20 cellular contexts compared by ENCODE assay signal in genomic region chr20:25203891-25204320, GRCh38. TPM values are rescaled to one million over a fixed set of nuclear protein-coding genes. Genes with fewer than 3 reads are reported as not detected.
DNase-seq lines count a peak whose midpoint lies in the region; ATAC-seq and TF ChIP-seq lines count a peak whose summit lies in the region.
"Had no signal": no experiment of that assay in that cellular context is flagged by ENCODE, and none has a peak within 500 bp of the region (broad histone marks: within the 10 kb centered on the region; RNA-seq: fewer than 3 reads in every experiment).

No MANE protein-coding gene starts in this region.

- no peak overlapping the region for H3K56ac ChIP-seq in IMR-90 (ENCODE audit: extremely low read depth, insufficient read depth, low read length)

- H4K5ac ChIP-seq in IMR-90 (ENCODE audit: low read depth, low read length) = no peak overlapping the region

- in situ Hi-C loops in IMR-90 (cut with MboI; ENCODE audit: low sequenced_read_pairs) = no loop called here
- in situ Hi-C loops in Panc1 (cut with HindIII; ENCODE audit: low pct_unique_long_range_greater_than_20kb, low sequenced_read_pairs) = no loop called here

- H3K4ac ChIP-seq in IMR-90 (ENCODE audit: low read depth, low read length) = no peak overlapping the region
- no peak overlapping the region for H3K4ac ChIP-seq in mesenchymal stem cell (ENCODE audit: low read depth in 1 of 2, low read length in 2 of 2)

- H2BK20ac ChIP-seq in IMR-90 (ENCODE audit: low read depth, low read length) = no peak overlapping the region

- H3K79me1 ChIP-seq in IMR-90 (ENCODE audit: low read depth in 1 of 2, low read length in 2 of 2) (peaks cover 34 to 65% of the 10 kb centered on the region in 2 experiments), mesenchymal stem cell (replicated peaks; ENCODE audit: low read length, poor library complexity, severe bottlenecking) (peaks cover 16% of the 10 kb centered on the region)

- 0 out of 2 replicates have a peak overlapping the region, but pooled peaks have one; percentile 9 for H3K14ac ChIP-seq in IMR-90 (replicated peaks; ENCODE audit: low read depth, low read length)
- H3K14ac ChIP-seq in mesenchymal stem cell (ENCODE audit: low read length in 2 of 2) = no peak overlapping the region

- dilution Hi-C loops in IMR-90 (cut with HindIII; ENCODE audit: low sequenced_read_pairs, unreplicated experiment) = no loop called here

- intact Hi-C loops in IMR-90 (cut with micrococcal nuclease) = loop anchor here (5.0 kb wide), 1 partner anchor 193 kb away; no protein-coding TSS in a partner anchor
- intact Hi-C loops in Panc1 (cut with micrococcal nuclease; ENCODE audit: unreplicated experiment) = no loop called here

- no peak for ATAC-seq in IMR-90 (ENCODE audit: low read depth)
- ATAC-seq in Panc1 = no peak
- ATAC-seq: sciatic nerve had no signal

- WGBS in IMR-90 (ENCODE audit: extremely low coverage in 2 of 2, insufficient read length in 1 of 2), 2 experiments = no CpG with 5 or more reads among the region's 1 CpG
- no CpG with 5 or more reads among the region's 1 CpG for WGBS in mesenchymal stem cell

- H2BK15ac ChIP-seq in IMR-90 (ENCODE audit: low read depth, low read length) (no peak overlapping the region; the same call in 2 of the 3 replicates), mesenchymal stem cell (ENCODE audit: low read depth, poor library complexity, severe bottlenecking) (no peak overlapping the region)

- DNase-seq in CD1c-positive myeloid dendritic cell (ENCODE audit: extremely low spot score) (peak; percentile 86), IMR-90 (no peak), Panc1 (ENCODE audit: low read depth, low spot score) (no peak), mesenchymal stem cell (no peak), COLO829 (ENCODE audit: low spot score) (no peak), NCI-H748 (lab: John Stamatoyannopoulos, UW; ENCODE audit: unreplicated experiment) (no peak)
- no peak for DNase-seq in activated CD4-positive, CD25-positive, alpha-beta regulatory T cell treated with anti-CD3 and anti-CD28 coated beads, Interleukin-2, amount 50 U/mL, for 72 hours
- DNase-seq: activated CD4-positive, alpha-beta T cell treated with anti-CD3 and anti-CD28 coated beads, Interleukin-2, amount 50 U/mL, for 4 hours; activated naive CD4-positive, alpha-beta T cell treated with anti-CD3 and anti-CD28 coated beads for 36 hours; activated T-cell treated with anti-CD3 and anti-CD28 coated beads for 4 hours; cerebellar nuclear complex; effector memory CD4-positive, alpha-beta T cell; NCI-H1436 treated with DMSO at 0.1 percent for 48 hours; NCI-H2171 treated with DMSO at 0.1 percent for 48 hours; NCI-H748 treated with DMSO at 0.1 percent for 48 hours; stimulated activated naive CD4-positive, alpha-beta T cell; SW 1271 had no signal

- H3K27me3 ChIP-seq in IMR-90 (ENCODE audit: control insufficient read depth, insufficient read depth, low read length) = no peaks in the 10 kb centered on the region
- H3K27me3 ChIP-seq in Panc1 (ENCODE audit: control insufficient read depth, insufficient read depth, low read length) = no peaks in the 10 kb centered on the region
- H3K27me3 ChIP-seq in mesenchymal stem cell (ENCODE audit: control insufficient read depth in 1 of 2, insufficient read depth in 1 of 2, low read length in 2 of 2) = no peaks in the 10 kb centered on the region
- H3K27me3 ChIP-seq: ascending aorta, tibial nerve had no signal

- H3K36me3 ChIP-seq in IMR-90 (ENCODE audit: control insufficient read depth, insufficient read depth, low read length) (no peaks in the 10 kb centered on the region), Panc1 (ENCODE audit: control insufficient read depth, insufficient read depth, low read length) (no peaks in the 10 kb centered on the region), mesenchymal stem cell (ENCODE audit: control insufficient read depth in 1 of 2, insufficient read depth in 2 of 2, low read depth in 1 of 2, low read length in 2 of 2) (peaks cover 0 to 20% of the 10 kb centered on the region in 2 experiments)

- H2BK12ac ChIP-seq in mesenchymal stem cell (ENCODE audit: low read length in 2 of 2) = no peak overlapping the region

- H3K9me3 ChIP-seq in IMR-90 (ENCODE audit: control insufficient read depth, insufficient read depth, low read length) (no peaks in the 10 kb centered on the region), Panc1 (ENCODE audit: control insufficient read depth, insufficient read depth, low read depth, low read length) (no peaks in the 10 kb centered on the region), mesenchymal stem cell (ENCODE audit: control insufficient read depth, low read length) (no peaks in the 10 kb centered on the region)
- H3K9me3 ChIP-seq: ascending aorta, tibial nerve had no signal

- no peak for TF ChIP-seq POLR2A in IMR-90 (IDR thresholded peaks at IDR 0.05; ENCODE audit: low read depth, low read length)

- POLR2A ChIA-PET in IMR-90 (lab: Charles Lee; ENCODE audit: unreplicated experiment) (no interaction called here), Panc1 (lab: Charles Lee) (no interaction called here)

- no peak for TF ChIP-seq RAD21 in IMR-90 (IDR thresholded peaks at IDR 0.05; ENCODE audit: low read length)

- H4K20me1 ChIP-seq in IMR-90 (ENCODE audit: insufficient read depth, low read length) = peaks cover 11% of the 10 kb centered on the region

- H2AK5ac ChIP-seq in IMR-90 (ENCODE audit: low read depth, low read length) (no peak overlapping the region), mesenchymal stem cell (ENCODE audit: low read length, severe bottlenecking) (no peak overlapping the region)

- H3K27ac ChIP-seq in IMR-90 (ENCODE audit: insufficient read depth, low read length) (no peak overlapping the region), Panc1 (ENCODE audit: low read length) (0 out of 2 replicates have a peak overlapping the region, but pooled peaks have one; percentile 36), mesenchymal stem cell (ENCODE audit: low read length, poor library complexity, severe bottlenecking) (no peak overlapping the region)

- H3K4me3 ChIP-seq in IMR-90 (ENCODE audit: insufficient read depth, low read depth, low read length) = no peak overlapping the region
- H3K4me3 ChIP-seq in Panc1 (ENCODE audit: low read depth in 2 of 2, low read length in 2 of 2) = no peak overlapping the region
- no peak overlapping the region for H3K4me3 ChIP-seq in mesenchymal stem cell (ENCODE audit: insufficient read depth in 1 of 2, low read depth in 1 of 2, low read length in 2 of 2)
- H3K4me3 ChIP-seq: ascending aorta, tibial nerve had no signal

- H4K8ac ChIP-seq in IMR-90 (ENCODE audit: low read depth in 2 of 2, low read length in 2 of 2) (no peak overlapping the region; a peak in 1 of 4 replicates), mesenchymal stem cell (ENCODE audit: low read length) (no peak overlapping the region)

- peaks cover 13% of the 10 kb centered on the region; the same call in 1 of the 2 replicates for H3K9me1 ChIP-seq in IMR-90 (ENCODE audit: insufficient read depth, low read length)

- peak overlapping the region; percentile 93 for H3K4me2 ChIP-seq in IMR-90 (ENCODE audit: low read depth, low read length)
- H3K4me2 ChIP-seq in mesenchymal stem cell (ENCODE audit: low read length, poor library complexity, severe bottlenecking) = no peak overlapping the region

- H3K23ac ChIP-seq in IMR-90 (ENCODE audit: low read depth, low read length) (no peak overlapping the region), mesenchymal stem cell (ENCODE audit: low read length in 2 of 2) (no peak overlapping the region)

- H2AFZ ChIP-seq in IMR-90 (replicated peaks; ENCODE audit: low read length, poor library complexity) (no peak overlapping the region), mesenchymal stem cell (ENCODE audit: low read depth, low read length) (no peak overlapping the region)

- no peak overlapping the region for H2BK120ac ChIP-seq in IMR-90 (ENCODE audit: low read depth, low read length)
- H2BK120ac ChIP-seq in mesenchymal stem cell (ENCODE audit: low read depth, low read length) = no peak overlapping the region

- H2AK9ac ChIP-seq in IMR-90 (replicated peaks; ENCODE audit: low read depth, low read length, poor library complexity) = no peak overlapping the region

- H3K18ac ChIP-seq in IMR-90 (ENCODE audit: low read depth, low read length) = no peak overlapping the region
- H3K18ac ChIP-seq in mesenchymal stem cell (ENCODE audit: low read depth in 1 of 2, low read length in 2 of 2) = no peak overlapping the region

- no TSS peak for BruUV-seq in IMR-90 (replicated peaks; lab: Mats Ljungman, UMichigan)
- no TSS peak for BruUV-seq in Panc1 (replicated peaks; lab: Mats Ljungman, UMichigan)

- H3K4me1 ChIP-seq in IMR-90 (ENCODE audit: control insufficient read depth, insufficient read depth, low read length) (peaks cover 4% of the 10 kb centered on the region; the same call in 1 of the 2 replicates), Panc1 (ENCODE audit: control insufficient read depth, insufficient read depth, low read length) (peaks cover 23% of the 10 kb centered on the region), mesenchymal stem cell (ENCODE audit: control insufficient read depth, insufficient read depth, low read depth, low read length) (peaks cover 29% of the 10 kb centered on the region)

- TF ChIP-seq CTCF in IMR-90 (conservative IDR thresholded peaks at IDR 0.05; ENCODE audit: low read depth, low read length) (no peak), Panc1 (IDR thresholded peaks at IDR 0.05) (no peak)

- CTCF ChIA-PET in IMR-90 (lab: Yijun Ruan, JAX) = interaction anchor here (1.0 to 1.6 kb wide), 2 partner anchors 9 to 43 kb away, joined by 4 read pairs; partner anchors contain the start of genes ENTPD6 and PYGB
- CTCF ChIA-PET in Panc1 (lab: Charles Lee) = no interaction called here

- no peak overlapping the region for H3K9ac ChIP-seq in IMR-90 (ENCODE audit: low read depth, low read length)
- H3K9ac ChIP-seq in mesenchymal stem cell (ENCODE audit: low read length) = peak overlapping the region; percentile 11

- H4K91ac ChIP-seq in IMR-90 (ENCODE audit: insufficient read depth, low read depth, low read length) (no peak overlapping the region), mesenchymal stem cell (ENCODE audit: low read length) (no peak overlapping the region)

- H2BK5ac ChIP-seq in IMR-90 (ENCODE audit: low read depth, low read length, poor library complexity, severe bottlenecking) (no peak overlapping the region), mesenchymal stem cell (ENCODE audit: low read depth, low read length, poor library complexity, severe bottlenecking) (no peak overlapping the region)

RNA-seq across cellular contexts. Expression of gene ENTPD6, which starts 8.4 kb away (rescaled TPM):
- total RNA-seq in IMR-90 (2012; rRNA removed) (53.6 and 61.1 TPM in 2 replicates), Panc1 (2021; ENCODE audit: unreplicated experiment) (108 TPM)
- polyA plus RNA-seq in IMR-90 (2012; rRNA removed) = 98.4 and 98.6 TPM in 2 replicates
- polyA plus RNA-seq in IMR-90 (2012; cell fraction: cytosol; rRNA removed) = 79.7 and 106 TPM in 2 replicates
- 204 and 302 TPM in 2 replicates for polyA plus RNA-seq in IMR-90 (2012; cell fraction: nucleus; rRNA removed; ENCODE audit: low replicate concordance)
- 99.8 TPM for polyA plus RNA-seq in Panc1 (2012; ENCODE audit: insufficient read length)
- 29.8 TPM for polyA plus RNA-seq in mesenchymal stem cell (2013, experiment 1 of 2)
- polyA plus RNA-seq in mesenchymal stem cell (2013, experiment 2 of 2) = 27.3 TPM

RNA-seq across cellular contexts. Expression of gene PYGB, which starts 44.0 kb away (rescaled TPM):
- total RNA-seq in IMR-90 (2012; rRNA removed) = 72.4 and 81.4 TPM in 2 replicates
- polyA plus RNA-seq in IMR-90 (2012; rRNA removed) = 83.1 TPM in 2 replicates
- 62.2 and 67.4 TPM in 2 replicates for polyA plus RNA-seq in IMR-90 (2012; cell fraction: cytosol; rRNA removed)
- polyA plus RNA-seq in IMR-90 (2012; cell fraction: nucleus; rRNA removed; ENCODE audit: low replicate concordance) = 106 and 206 TPM in 2 replicates
- total RNA-seq in Panc1 (2021; ENCODE audit: unreplicated experiment) = 220 TPM
- 308 TPM for polyA plus RNA-seq in Panc1 (2012; ENCODE audit: insufficient read length)
- 50.3 TPM for polyA plus RNA-seq in mesenchymal stem cell (2013, experiment 1 of 2)
- polyA plus RNA-seq in mesenchymal stem cell (2013, experiment 2 of 2) = 48.3 TPM
